9 cellular contexts compared by ENCODE assay signal in genomic region chr6:159863341-159863740, GRCh38. TPM values are rescaled to one million over a fixed set of nuclear protein-coding genes. Genes with fewer than 3 reads are reported as not detected.
DNase-seq lines count a peak whose midpoint lies in the region; ATAC-seq and TF ChIP-seq lines count a peak whose summit lies in the region.
"Not testable (repeated sequence)": the region's sequence is repeated elsewhere in the genome, so short reads cannot be mapped to it uniquely, and the experiment has no call there.
"Had no signal": no experiment of that assay in that cellular context is flagged by ENCODE, and none has a peak within 500 bp of the region (broad histone marks: within the 10 kb centered on the region; RNA-seq: fewer than 3 reads in every experiment).

No MANE protein-coding gene starts in this region.

- not testable (repeated sequence) for H3K23ac ChIP-seq in neuronal stem cell (ENCODE audit: low read depth, low read length, poor library complexity)

- 3% methylated on average over 5 of the region's 5 CpGs for WGBS in SK-N-SH (ENCODE audit: low lambda C conversion rate)
- WGBS in heart left ventricle, 4 donors, result 10 to 23% (median 21%) methylated on average over 5 of the region's 5 CpGs
- WGBS in neuronal stem cell (ENCODE audit: extremely low coverage in 2 of 2, insufficient read length in 2 of 2, insufficient replicate concordance in 1 of 2), 2 donors, result no CpG with 5 or more reads among the region's 5 CpGs

- not testable (repeated sequence) for H4K8ac ChIP-seq in neuronal stem cell (ENCODE audit: low read depth, low read length)

- H3K4me3 Mint-ChIP-seq in brain, result not testable (repeated sequence)

- H3K4me1 ChIP-seq in SK-N-SH (ENCODE audit: control insufficient read depth in 1 of 2, insufficient read depth in 2 of 2, low read depth in 1 of 2, low read length in 1 of 2); heart left ventricle; neuronal stem cell (ENCODE audit: control insufficient read depth in 2 of 2, insufficient read depth in 1 of 2, low read depth in 1 of 2, low read length in 2 of 2); uterus: not testable (repeated sequence)

- not testable (repeated sequence) for H3K9me2 ChIP-seq in SK-N-SH

- H3K4me2 ChIP-seq in SK-N-SH; neuronal stem cell (ENCODE audit: insufficient read depth, low read length, poor library complexity, severe bottlenecking): not testable (repeated sequence)

- not testable (repeated sequence) for TF ChIP-seq POLR2A in heart left ventricle (IDR thresholded peaks at IDR 0.05); uterus (IDR thresholded peaks at IDR 0.05)

- not testable (repeated sequence) for H3K4me1 Mint-ChIP-seq in brain

- CTCF ChIA-PET in SK-N-SH (lab: Yijun Ruan, JAX), result interaction anchor here (0.6 to 1.7 kb wide), 31 partner anchors 9 to 671 kb away, joined by 3 to 21 read pairs (median 4); partner anchors contain the start of gene MAS1

- not testable (repeated sequence) for H4K20me1 ChIP-seq in SK-N-SH (ENCODE audit: insufficient read depth)

- not testable (repeated sequence) for H3K79me1 ChIP-seq in neuronal stem cell (ENCODE audit: low read depth, low read length)

- H2AK5ac ChIP-seq in neuronal stem cell (ENCODE audit: low read depth, low read length), result not testable (repeated sequence)

- not testable (repeated sequence) for H3K9me3 Mint-ChIP-seq in brain

- not testable (repeated sequence) for H3K9me3 ChIP-seq in SK-N-SH; heart left ventricle; neuronal stem cell (replicated peaks in 1 of 2; ENCODE audit: control insufficient read depth in 2 of 2, insufficient read depth in 1 of 2, low read depth in 1 of 2, low read length in 2 of 2); uterus

- ATAC-seq in HG02885 (IDR thresholded peaks at IDR 0.05; ENCODE audit: poor library complexity, unreplicated experiment) (peak; percentile 65), heart left ventricle (peak in 3 of 4 donors; percentile 44 to 64 (median 56))

- peak; percentile 70 for TF ChIP-seq CTCF in SK-N-SH (IDR thresholded peaks at IDR 0.05)
- peak; percentile 75 for TF ChIP-seq CTCF in brain (conservative IDR thresholded peaks at IDR 0.05)
- peak; percentile 28 to 71 (median 60) for TF ChIP-seq CTCF in heart left ventricle (IDR thresholded peaks at IDR 0.05)
- peak; percentile 50 to 75 (median 64) for TF ChIP-seq CTCF in uterus (IDR thresholded peaks at IDR 0.05)

- 0 out of 4 replicates have a peak overlapping the region, but pooled peaks of 1 of the 2 experiments have one; percentile 0 for H3K4me3 ChIP-seq in SK-N-SH (ENCODE audit: low read depth in 2 of 2, low read length in 1 of 2)
- not testable (repeated sequence) for H3K4me3 ChIP-seq in heart left ventricle; neuronal stem cell (ENCODE audit: low read length in 2 of 2); uterus

- POLR2A ChIA-PET in SK-N-SH (lab: Yijun Ruan, JAX), result not testable (repeated sequence)

- DNase-seq in EH (ENCODE audit: low read depth) (peak; percentile 78), NCI-H2107 treated with DMSO at 0.1 percent for 48 hours (lab: John Stamatoyannopoulos, UW; ENCODE audit: unreplicated experiment) (peak; percentile 58), SK-N-SH (peak; percentile 66), heart left ventricle (peak in 2 of 5 donors; percentile 25 to 36), neuronal stem cell (ENCODE audit: low spot score) (peak; percentile 48), uterus (peak; percentile 36 to 61)

- H3K27me3 ChIP-seq in SK-N-SH (ENCODE audit: insufficient read depth); heart left ventricle; neuronal stem cell (ENCODE audit: control insufficient read depth in 3 of 3, insufficient read depth in 3 of 3, low read depth in 1 of 3, low read length in 3 of 3); uterus: not testable (repeated sequence)

- not testable (repeated sequence) for H2AFZ ChIP-seq in SK-N-SH (ENCODE audit: low read depth); neuronal stem cell (ENCODE audit: low read length)

- TF ChIP-seq RAD21 in SK-N-SH (IDR thresholded peaks at IDR 0.05; ENCODE audit: low read length), result peak; percentile 91

- not testable (repeated sequence) for H3K4ac ChIP-seq in neuronal stem cell (ENCODE audit: low read length)

- H4K91ac ChIP-seq in neuronal stem cell (ENCODE audit: low read depth, low read length, poor library complexity), result not testable (repeated sequence)

- not testable (repeated sequence) for H2BK12ac ChIP-seq in neuronal stem cell (ENCODE audit: low read length)

- H3K36me3 Mint-ChIP-seq in brain, result not testable (repeated sequence)

- H2BK5ac ChIP-seq in neuronal stem cell (ENCODE audit: low read length), result not testable (repeated sequence)

- TF ChIP-seq EP300 in SK-N-SH (IDR thresholded peaks at IDR 0.05; ENCODE audit: borderline replicate concordance in 1 of 2, low read depth in 1 of 2, low read length in 1 of 2), result not testable (repeated sequence)

- not testable (repeated sequence) for H3K14ac ChIP-seq in neuronal stem cell (ENCODE audit: low read length)

- not testable (repeated sequence) for H3K27ac Mint-ChIP-seq in brain

- intact Hi-C loops in heart left ventricle (cut with DNase I), result loop anchor here in 9 of 10 donors (2.0 to 10.0 kb wide), 11 partner anchors 77 to 671 kb away; no protein-coding TSS in a partner anchor
- intact Hi-C loops in uterus (cut with DNase I; ENCODE audit: low total_unique reads), result loop anchor here (5.0 kb wide), 1 partner anchor 594 kb away; no protein-coding TSS in a partner anchor

- peaks cover 10% of the 10 kb centered on the region for H3K27me3 Mint-ChIP-seq in brain

- H2BK120ac ChIP-seq in neuronal stem cell (ENCODE audit: low read depth, low read length), result not testable (repeated sequence)

- H3K36me3 ChIP-seq in SK-N-SH (replicated peaks in 1 of 2; ENCODE audit: control insufficient read depth in 1 of 2, insufficient read depth in 2 of 2, low read length in 1 of 2); heart left ventricle; neuronal stem cell (replicated peaks in 1 of 2; ENCODE audit: control insufficient read depth in 2 of 2, insufficient read depth in 2 of 2, low read length in 2 of 2); uterus: not testable (repeated sequence)

- not testable (repeated sequence) for H3K27ac ChIP-seq in SK-N-SH (ENCODE audit: low read depth in 2 of 2, low read length in 1 of 2); heart left ventricle; neuronal stem cell (replicated peaks; ENCODE audit: low read length); uterus

- not testable (repeated sequence) for H3K79me2 ChIP-seq in SK-N-SH (ENCODE audit: insufficient read depth)

- not testable (repeated sequence) for H3K18ac ChIP-seq in neuronal stem cell (ENCODE audit: low read length)

- not testable (repeated sequence) for H3K9ac ChIP-seq in SK-N-SH; neuronal stem cell (ENCODE audit: low read depth, low read length, poor library complexity)

- not testable (repeated sequence) for H2BK15ac ChIP-seq in neuronal stem cell (ENCODE audit: low read length)

- not testable (repeated sequence) for H3F3A ChIP-seq in SK-N-SH (replicated peaks; ENCODE audit: insufficient read depth)

TF ChIP-seq in SK-N-SH, 30 proteins besides CTCF, POLR2A, EP300 and RAD21:
- TF ChIP-seq SMC3 (IDR thresholded peaks at IDR 0.05; ENCODE audit: low read depth, low read length), result peak; percentile 73
TF ChIP-seq in SK-N-SH: peak in this region for 1; not testable (repeated sequence) for 29.

RNA-seq across cellular contexts. Expression of gene MAS1, which starts 27.4 kb away (rescaled TPM):
- polyA plus RNA-seq in SK-N-SH (2012; rRNA removed) (not detected in 2 replicates), brain (ENCODE audit: insufficient read depth, low read depth, low replicate concordance) (0.15 TPM), heart left ventricle (not detected)
- polyA plus RNA-seq in SK-N-SH (2012; cell fraction: cytosol; rRNA removed), result not detected in 2 replicates
- not detected in 2 replicates for polyA plus RNA-seq in SK-N-SH (2012; cell fraction: nucleus; rRNA removed)
- total RNA-seq in heart left ventricle (under 1 TPM in 2 of 9 donors, not detected in 7; 0.05 to 0.08 TPM), uterus (under 1 TPM; under 0.01 to 0.58 (median 0.43) TPM)
- not detected for polyA plus RNA-seq in neuronal stem cell (2013, experiment 1 of 2)
- not detected for polyA plus RNA-seq in neuronal stem cell (2013, experiment 2 of 2)
- total RNA-seq: activated CD4-positive, alpha-beta memory T cell treated with anti-CD3 and anti-CD28 coated beads, Interleukin-2, amount 10 ng/mL, durations not matched to agents 7 days and 5 days had no signal
